8 cellular contexts compared by ENCODE assay signal in genomic region chr1:67749844-67750689, GRCh38.
DNase-seq lines count a peak whose midpoint lies in the region; ATAC-seq and TF ChIP-seq lines count a peak whose summit lies in the region.

No MANE protein-coding gene starts in this region.

- peak; percentile 26 for DNase-seq in UCSD-AML1 (lab: John Stamatoyannopoulos, UW; ENCODE audit: unreplicated experiment)
- DNase-seq in hepatic stellate cell (ENCODE audit: low spot score): peak; percentile 49
- peak; percentile 31 for DNase-seq in smooth muscle cell of the brain vasculature (ENCODE audit: low read depth, low spot score)
- DNase-seq in activated CD8-positive, alpha-beta memory T cell treated with anti-CD3 and anti-CD28 coated beads for 24 hours: no peak
- DNase-seq in stimulated activated CD4-positive, alpha-beta T cell treated with anti-CD3 and anti-CD28 coated beads, Interleukin-12 subunit alpha, Interleukin-12 subunit beta, amount 100 ng/mL, for 4 hours: no peak

- peak; percentile 35 for ATAC-seq in HG03039 (IDR thresholded peaks at IDR 0.05; ENCODE audit: unreplicated experiment)
- no peak for ATAC-seq in HG03439 (IDR thresholded peaks at IDR 0.05; ENCODE audit: unreplicated experiment)

- TF ChIP-seq CTCF in C4-2B (conservative IDR thresholded peaks at IDR 0.05): no peak

- peak overlapping the region; percentile 42 for H3K27ac ChIP-seq in C4-2B

Comparison
In these comparisons a context has a peak if more than half of its experiments do, and no peak if none do; other contexts are left out.
1. DNase-seq: peak in UCSD-AML1 (single experiment), hepatic stellate cell (single experiment) and smooth muscle cell of the brain vasculature (single experiment); none in activated CD8-positive, alpha-beta memory T cell treated with anti-CD3 and anti-CD28 coated beads for 24 hours (single experiment) and stimulated activated CD4-positive, alpha-beta T cell treated with anti-CD3 and anti-CD28 coated beads, Interleukin-12 subunit alpha, Interleukin-12 subunit beta, amount 100 ng/mL, for 4 hours (single experiment).